ENCODE assay signal across 5 cellular contexts in the genomic region with DNA sequence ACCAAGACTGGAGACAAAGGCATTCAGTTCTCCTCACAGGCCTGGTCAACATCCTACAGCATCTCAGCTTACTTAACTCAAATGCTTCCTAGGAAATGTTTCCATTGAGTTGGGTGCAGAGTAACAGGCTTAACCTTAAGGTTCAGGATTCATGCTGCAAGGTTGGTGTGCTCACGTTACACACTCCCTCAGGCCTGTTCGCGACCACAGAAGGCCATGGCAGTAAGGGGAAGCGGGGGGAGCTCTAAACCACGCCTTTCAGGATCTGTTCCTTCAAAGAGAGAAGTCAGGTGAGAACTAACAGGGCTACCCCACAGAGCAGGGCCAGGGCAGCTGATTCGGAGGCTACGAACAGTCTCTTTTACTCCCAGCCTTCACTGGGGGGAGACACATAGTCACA. TPM values are rescaled to one million over a fixed set of nuclear protein-coding genes. Genes with fewer than 3 reads are reported as not detected.
"Had no signal": no experiment of that assay in that cellular context is flagged by ENCODE, and none has a peak within 500 bp of the region (broad histone marks: within the 10 kb centered on the region; RNA-seq: fewer than 3 reads in every experiment).

No MANE protein-coding gene starts in this region.

RNA-seq across cellular contexts. Expression of gene LRRC61, which starts 35.3 kb away (rescaled TPM):
- total RNA-seq: myocyte had no signal

RNA-seq across cellular contexts. Expression of gene ACTR3C, which starts 35.5 kb away (rescaled TPM):
- polyA plus RNA-seq: neural cell had no signal

RNA-seq across cellular contexts. Expression of gene RARRES2, which starts 53.6 kb away (rescaled TPM):
- total RNA-seq: natural killer cell treated with Interleukin-12 subunit alpha and Interleukin-12 subunit beta and Interleukin-15 and Interleukin-18, amount 100 ng/mL, for 72 hours had no signal
- polyA plus RNA-seq: keratinocyte; naive thymus-derived CD4-positive, alpha-beta T cell had no signal
